In genomic region chr6:149231786-149232185, GRCh38 we compare ENCODE assay signal across 14 cellular contexts.
DNase-seq lines count a peak whose midpoint lies in the region; ATAC-seq and TF ChIP-seq lines count a peak whose summit lies in the region.
"Had no signal": no experiment of that assay in that cellular context is flagged by ENCODE, and none has a peak within 500 bp of the region (broad histone marks: within the 10 kb centered on the region; RNA-seq: fewer than 3 reads in every experiment).

No MANE protein-coding gene starts in this region.

- H3K9me3 Mint-ChIP-seq in CD4-positive, CD25-positive, alpha-beta regulatory T cell, result no peaks in the 10 kb centered on the region
- H3K9me3 Mint-ChIP-seq in IgD-negative memory B cell (no peaks in the 10 kb centered on the region), nephron (no peaks in the 10 kb centered on the region)

- H3K9me3 ChIP-seq in CD4-positive, CD25-positive, alpha-beta regulatory T cell (ENCODE audit: control insufficient read depth in 2 of 2, low read length in 2 of 2), result no peaks in the 10 kb centered on the region
- no peaks in the 10 kb centered on the region for H3K9me3 ChIP-seq in breast epithelium
- H3K9me3 ChIP-seq: heart right ventricle had no signal

- no peak for DNase-seq in CD4-positive, CD25-positive, alpha-beta regulatory T cell
- DNase-seq in breast epithelium (ENCODE audit: low spot score in 2 of 2) (no peak), erythroblast (lab: John Stamatoyannopoulos, UW) (no peak), NK-92 (lab: John Stamatoyannopoulos, UW; ENCODE audit: unreplicated experiment) (no peak)
- DNase-seq in effector CD8-positive, alpha-beta T cell (lab: John Stamatoyannopoulos, UW), result no peak
- DNase-seq: activated effector memory CD4-positive, alpha-beta T cell treated with Interleukin-2 at 50 U/mL for 16 hours; DMS153; heart right ventricle; NCI-H1436; T1000 had no signal

- no peak overlapping the region for H3K4me3 ChIP-seq in CD4-positive, CD25-positive, alpha-beta regulatory T cell (ENCODE audit: low read depth, low read length)
- H3K4me3 ChIP-seq in breast epithelium, result no peak overlapping the region
- H3K4me3 ChIP-seq: heart right ventricle, lung had no signal

- no peaks in the 10 kb centered on the region for H3K36me3 ChIP-seq in CD4-positive, CD25-positive, alpha-beta regulatory T cell (ENCODE audit: control insufficient read depth, insufficient read depth, low read length)
- H3K36me3 ChIP-seq in breast epithelium, result no peaks in the 10 kb centered on the region
- H3K36me3 ChIP-seq: heart right ventricle had no signal

- H3K36me3 Mint-ChIP-seq in CD4-positive, CD25-positive, alpha-beta regulatory T cell, result no peaks in the 10 kb centered on the region
- H3K36me3 Mint-ChIP-seq in IgD-negative memory B cell, result peaks cover 2% of the 10 kb centered on the region
- no peaks in the 10 kb centered on the region for H3K36me3 Mint-ChIP-seq in nephron (ENCODE audit: low read depth)

- peaks cover 39% of the 10 kb centered on the region for H3K4me1 ChIP-seq in CD4-positive, CD25-positive, alpha-beta regulatory T cell (ENCODE audit: control insufficient read depth, insufficient read depth, low read length, poor library complexity, severe bottlenecking)
- no peaks in the 10 kb centered on the region for H3K4me1 ChIP-seq in breast epithelium

- intact Hi-C loops in breast epithelium (cut with DNase I; ENCODE audit: low total_unique reads), result no loop called here

- peak overlapping the region in 2 of 4 donors; percentile 42 to 73 for H3K4me3 Mint-ChIP-seq in CD4-positive, CD25-positive, alpha-beta regulatory T cell
- peak overlapping the region in 2 of 4 donors; percentile 17 to 71 for H3K4me3 Mint-ChIP-seq in IgD-negative memory B cell
- H3K4me3 Mint-ChIP-seq in nephron, result peak overlapping the region; percentile 2 to 20 (median 8)

- ATAC-seq in CD4-positive, CD25-positive, alpha-beta regulatory T cell (ENCODE audit: low read depth in 2 of 2), result no peak
- ATAC-seq in HG02763 (IDR thresholded peaks at IDR 0.05; ENCODE audit: unreplicated experiment), result no peak

- TF ChIP-seq POLR2A in breast epithelium (IDR thresholded peaks at IDR 0.05), result no peak
- TF ChIP-seq POLR2A in erythroblast (IDR thresholded peaks at IDR 0.05; ENCODE audit: low read length), result no peak

- no peak overlapping the region for H3K27ac ChIP-seq in CD4-positive, CD25-positive, alpha-beta regulatory T cell (ENCODE audit: insufficient read depth, low read length, poor library complexity, severe bottlenecking)
- H3K27ac ChIP-seq in breast epithelium, result peak overlapping the region; percentile 22 to 41

- no peaks in the 10 kb centered on the region for H3K27me3 ChIP-seq in CD4-positive, CD25-positive, alpha-beta regulatory T cell (ENCODE audit: control insufficient read depth, insufficient read depth, low read length)
- H3K27me3 ChIP-seq in breast epithelium, result no peaks in the 10 kb centered on the region

- no peak for TF ChIP-seq CTCF in breast epithelium (IDR thresholded peaks at IDR 0.05)
- no peak for TF ChIP-seq CTCF in nephron (IDR thresholded peaks at IDR 0.05; ENCODE audit: unreplicated experiment in 3 of 3)

- no peaks in the 10 kb centered on the region for H3K27me3 Mint-ChIP-seq in CD4-positive, CD25-positive, alpha-beta regulatory T cell
- H3K27me3 Mint-ChIP-seq in IgD-negative memory B cell (no peaks in the 10 kb centered on the region), nephron (ENCODE audit: low read depth) (peaks cover 4% of the 10 kb centered on the region)

- H3K27ac Mint-ChIP-seq in CD4-positive, CD25-positive, alpha-beta regulatory T cell, result peak overlapping the region in 2 of 3 donors; percentile 34 to 96
- H3K27ac Mint-ChIP-seq in IgD-negative memory B cell (peak overlapping the region in 2 of 3 donors; percentile 65 to 94), nephron (peak overlapping the region; percentile 56 to 91 (median 83))

- H3K4me1 Mint-ChIP-seq in CD4-positive, CD25-positive, alpha-beta regulatory T cell, result peaks cover 37 to 68% (median 57%) of the 10 kb centered on the region in 4 donors
- H3K4me1 Mint-ChIP-seq in IgD-negative memory B cell (peaks cover 32 to 38% (median 33%) of the 10 kb centered on the region in 3 donors), nephron (peaks cover 66% of the 10 kb centered on the region)
